Comparison of ENCODE assay signal across 24 cellular contexts in genomic region chr2:239610457-239611221, GRCh38.
"Had no signal": no experiment of that assay in that cellular context is flagged by ENCODE, and none has a peak within 500 bp of the region (broad histone marks: within the 10 kb centered on the region; RNA-seq: fewer than 3 reads in every experiment).

No MANE protein-coding gene starts in this region.

- H3K36me3 Mint-ChIP-seq: memory B cell; naive thymus-derived CD8-positive, alpha-beta T cell had no signal

- DNase-seq: activated CD4-positive, alpha-beta T cell treated with anti-CD3 and anti-CD28 coated beads for 4 hours; activated CD4-positive, alpha-beta T cell treated with anti-CD3 and anti-CD28 coated beads, Interleukin-2, amount 50 U/mL, for 4 hours; activated gamma-delta T cell treated with Interleukin-2 at 50 U/mL for 16 hours; activated naive CD4-positive, alpha-beta T cell treated with anti-CD3 and anti-CD28 coated beads, Interleukin-2, amount 50 U/mL, for 16 hours; amniotic stem cell; brain microvascular endothelial cell; caudate nucleus; effector memory CD4-positive, alpha-beta T cell; erythroblast; hippocampal formation; left cardiac atrium; nucleus accumbens; right cardiac atrium; stimulated activated naive CD8-positive, alpha-beta T cell treated with anti-CD3 and anti-CD28 coated beads, Interleukin-15, Interleukin-2, amounts not matched to agents 100 U/mL and 50 U/mL, for 24 hours; T-helper 9 cell; testis; transverse colon had no signal

- H3K27ac Mint-ChIP-seq: activated T-helper 1 cell treated with anti-CD3 and anti-CD28 coated beads, Interleukin-12 subunit alpha, Interleukin-12 subunit beta, Interleukin-2, Interleukin-4 antibody, amounts not matched to agents 30 ng/mL and 10 ng/mL and 1 ng/mL, durations not matched to agents 14 hours and 24 hours and 36 hours; memory B cell; naive thymus-derived CD8-positive, alpha-beta T cell had no signal

- H3K27ac ChIP-seq: brain microvascular endothelial cell, gastroesophageal sphincter, testis, transverse colon, vagina, VCaP had no signal

- H3K4me1 Mint-ChIP-seq: memory B cell had no signal

- H3K4me3 Mint-ChIP-seq: activated T-helper 1 cell treated with anti-CD3 and anti-CD28 coated beads, Interleukin-12 subunit alpha, Interleukin-12 subunit beta, Interleukin-2, Interleukin-4 antibody, amounts not matched to agents 30 ng/mL and 10 ng/mL and 1 ng/mL, durations not matched to agents 14 hours and 24 hours and 36 hours; memory B cell; neural crest cell had no signal

- H3K36me3 ChIP-seq: brain microvascular endothelial cell, gastroesophageal sphincter, transverse colon, vagina had no signal

- H3K4me1 ChIP-seq: gastroesophageal sphincter, testis, transverse colon, vagina had no signal

- H3K27me3 ChIP-seq: brain microvascular endothelial cell, testis, transverse colon, vagina had no signal

- H3K4me3 ChIP-seq: gastroesophageal sphincter, testis, transverse colon, vagina had no signal

- ATAC-seq: gastroesophageal sphincter; left cardiac atrium; naive thymus-derived CD8-positive, alpha-beta T cell; right cardiac atrium; stimulated activated naive CD8-positive, alpha-beta T cell treated with anti-CD3 and anti-CD28 coated beads, Interleukin-15, Interleukin-2, amounts not matched to agents 100 U/mL and 50 U/mL, for 24 hours had no signal

- H3K9me3 ChIP-seq: gastroesophageal sphincter, testis, transverse colon, vagina had no signal

- H3K9me3 Mint-ChIP-seq: activated T-helper 1 cell treated with anti-CD3 and anti-CD28 coated beads, Interleukin-12 subunit alpha, Interleukin-12 subunit beta, Interleukin-2, Interleukin-4 antibody, amounts not matched to agents 30 ng/mL and 10 ng/mL and 1 ng/mL, durations not matched to agents 14 hours and 24 hours and 36 hours; naive thymus-derived CD8-positive, alpha-beta T cell; neural crest cell had no signal
